Comparison of ENCODE assay signal across 1 cellular context in the genomic region with DNA sequence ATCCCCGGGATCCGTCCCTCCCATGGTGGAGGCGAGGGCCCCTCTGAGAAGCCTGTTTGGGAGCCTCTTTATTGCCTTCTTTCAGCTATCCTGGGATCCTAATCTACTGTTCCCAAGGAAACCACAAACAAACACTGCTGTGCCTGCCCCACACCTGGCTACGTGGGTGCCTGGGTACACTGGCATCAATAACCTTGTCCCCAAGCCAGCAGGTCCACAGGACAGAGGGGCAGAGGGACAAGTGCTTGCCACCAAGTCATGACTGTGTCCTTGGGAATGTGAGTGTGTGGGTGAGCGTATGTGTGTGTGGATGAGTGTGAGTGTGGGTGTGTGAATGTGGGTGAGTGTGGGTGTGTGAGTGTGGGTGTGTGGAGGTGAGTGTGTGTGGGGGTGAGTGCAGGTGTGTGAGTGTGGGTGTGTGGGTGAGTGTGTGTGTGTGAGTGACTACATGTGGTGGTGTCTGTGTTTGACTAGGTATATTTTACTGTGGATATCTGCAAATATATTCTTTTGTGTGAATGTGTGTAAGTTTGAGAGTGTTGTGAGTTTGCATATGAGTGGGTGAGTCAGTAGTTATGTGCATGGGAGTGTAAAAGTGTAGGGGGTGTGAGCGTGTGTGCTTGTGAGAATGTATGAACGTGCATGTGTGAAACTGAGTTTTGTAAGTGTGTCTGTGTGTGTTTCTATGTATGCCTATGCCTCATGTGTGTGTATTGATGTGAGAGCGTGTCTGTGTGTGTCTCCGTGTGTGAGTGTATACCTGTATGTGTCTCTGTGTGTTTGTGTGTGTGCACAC.
TF ChIP-seq lines count a peak whose summit lies in the region.

No MANE protein-coding gene starts in this region.

TF ChIP-seq in HEK293, 187 proteins besides CTCF, POLR2A, EP300 and RAD21 (continued from another document):
- TF ChIP-seq, protein P1, sequence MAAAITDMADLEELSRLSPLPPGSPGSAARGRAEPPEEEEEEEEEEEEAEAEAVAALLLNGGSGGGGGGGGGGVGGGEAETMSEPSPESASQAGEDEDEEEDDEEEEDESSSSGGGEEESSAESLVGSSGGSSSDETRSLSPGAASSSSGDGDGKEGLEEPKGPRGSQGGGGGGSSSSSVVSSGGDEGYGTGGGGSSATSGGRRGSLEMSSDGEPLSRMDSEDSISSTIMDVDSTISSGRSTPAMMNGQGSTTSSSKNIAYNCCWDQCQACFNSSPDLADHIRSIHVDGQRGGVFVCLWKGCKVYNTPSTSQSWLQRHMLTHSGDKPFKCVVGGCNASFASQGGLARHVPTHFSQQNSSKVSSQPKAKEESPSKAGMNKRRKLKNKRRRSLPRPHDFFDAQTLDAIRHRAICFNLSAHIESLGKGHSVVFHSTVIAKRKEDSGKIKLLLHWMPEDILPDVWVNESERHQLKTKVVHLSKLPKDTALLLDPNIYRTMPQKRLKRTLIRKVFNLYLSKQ (tag by site-specific recombination; IDR thresholded peaks at IDR 0.05; ENCODE audit: borderline replicate concordance) = no peak
